Comparison of ENCODE assay signal across 8 cellular contexts in genomic region chr5:113612060-113612496, GRCh38.
A peak's percentile ranks its signal among the peaks of the same experiment; 100 is the strongest.
DNase-seq lines count a peak whose midpoint lies in the region; ATAC-seq and TF ChIP-seq lines count a peak whose summit lies in the region.

No MANE protein-coding gene starts in this region.

- H3K4ac ChIP-seq in neuronal stem cell (ENCODE audit: low read length) = no peak overlapping the region

- H3K27me3 ChIP-seq in RWPE2 (ENCODE audit: insufficient read depth, poor library complexity, severe bottlenecking) = peaks cover 9% of the 10 kb centered on the region
- H3K27me3 ChIP-seq in neuronal stem cell (ENCODE audit: control insufficient read depth in 3 of 3, insufficient read depth in 3 of 3, low read depth in 1 of 3, low read length in 3 of 3) = peaks cover 0 to 7% (median 0%) of the 10 kb centered on the region in 3 experiments

- H3K27ac ChIP-seq in RWPE2 (ENCODE audit: poor library complexity, severe bottlenecking) = no peak overlapping the region
- H3K27ac ChIP-seq in neuronal stem cell (replicated peaks; ENCODE audit: low read length) = no peak overlapping the region

- no peaks in the 10 kb centered on the region for H3K79me1 ChIP-seq in neuronal stem cell (ENCODE audit: low read depth, low read length)

- DNase-seq in ELF-1 (ENCODE audit: low read depth, low spot score) (peak; percentile 48), RWPE2 (ENCODE audit: low spot score) (no peak), neuronal stem cell (ENCODE audit: low spot score) (peak; percentile 11), HK-2 (ENCODE audit: unreplicated experiment) (no peak)
- DNase-seq in stimulated activated CD4-positive, alpha-beta T cell treated with anti-CD3 and anti-CD28 coated beads, Interleukin-4, amount 100 ng/mL, for 4 hours = no peak

- H3K9me3 ChIP-seq in RWPE2 (ENCODE audit: severe bottlenecking) (no peaks in the 10 kb centered on the region), neuronal stem cell (replicated peaks in 1 of 2; ENCODE audit: control insufficient read depth in 2 of 2, insufficient read depth in 1 of 2, low read depth in 1 of 2, low read length in 2 of 2) (peaks cover 0 to 8% of the 10 kb centered on the region in 2 donors)

- no peak overlapping the region for H2BK120ac ChIP-seq in neuronal stem cell (ENCODE audit: low read depth, low read length)

- H3K18ac ChIP-seq in neuronal stem cell (ENCODE audit: low read length) = no peak overlapping the region

- no peak overlapping the region for H2AK5ac ChIP-seq in neuronal stem cell (ENCODE audit: low read depth, low read length)

- no peak overlapping the region for H4K91ac ChIP-seq in neuronal stem cell (ENCODE audit: low read depth, low read length, poor library complexity)

- H3K4me2 ChIP-seq in neuronal stem cell (ENCODE audit: insufficient read depth, low read length, poor library complexity, severe bottlenecking) = no peak overlapping the region

- no peak overlapping the region for H3K23ac ChIP-seq in neuronal stem cell (ENCODE audit: low read depth, low read length, poor library complexity)

- H3K4me3 ChIP-seq in RWPE2 (ENCODE audit: severe bottlenecking) (no peak overlapping the region), neuronal stem cell (ENCODE audit: low read length in 2 of 2) (no peak overlapping the region)

- no peak overlapping the region for H3K14ac ChIP-seq in neuronal stem cell (ENCODE audit: low read length)

- no peak overlapping the region for H4K8ac ChIP-seq in neuronal stem cell (ENCODE audit: low read depth, low read length)

- no CpG with 5 or more reads among the region's 4 CpGs for WGBS in neuronal stem cell (ENCODE audit: extremely low coverage in 2 of 2, insufficient read length in 2 of 2, insufficient replicate concordance in 1 of 2), 2 donors

- no peaks in the 10 kb centered on the region for H3K4me1 ChIP-seq in RWPE2 (ENCODE audit: insufficient read depth, poor library complexity, severe bottlenecking)
- H3K4me1 ChIP-seq in neuronal stem cell (ENCODE audit: control insufficient read depth in 2 of 2, insufficient read depth in 1 of 2, low read depth in 1 of 2, low read length in 2 of 2) = no peaks in the 10 kb centered on the region

- peak; percentile 89 for TF ChIP-seq CTCF in RWPE2 (IDR thresholded peaks at IDR 0.05; ENCODE audit: poor library complexity, severe bottlenecking)

- peak; percentile 69 for ATAC-seq in GM19438 (IDR thresholded peaks at IDR 0.05; ENCODE audit: low read depth, unreplicated experiment)
- peak; percentile 82 for ATAC-seq in HG03460 (IDR thresholded peaks at IDR 0.05; ENCODE audit: unreplicated experiment)
- peak; percentile 61; the same call in 2 of the 3 replicates for ATAC-seq in RWPE2 (ENCODE audit: low read depth)
- peak; percentile 48 for ATAC-seq in esophagus mucosa

- H3K36me3 ChIP-seq in RWPE2 (ENCODE audit: low read depth) (no peaks in the 10 kb centered on the region), neuronal stem cell (replicated peaks in 1 of 2; ENCODE audit: control insufficient read depth in 2 of 2, insufficient read depth in 2 of 2, low read length in 2 of 2) (no peaks in the 10 kb centered on the region)

- no peak overlapping the region for H2BK15ac ChIP-seq in neuronal stem cell (ENCODE audit: low read length)

- H2BK12ac ChIP-seq in neuronal stem cell (ENCODE audit: low read length) = no peak overlapping the region

- H2BK5ac ChIP-seq in neuronal stem cell (ENCODE audit: low read length) = no peak overlapping the region

- peak overlapping the region; percentile 28 for H2AFZ ChIP-seq in neuronal stem cell (ENCODE audit: low read length)

- H3K9ac ChIP-seq in neuronal stem cell (ENCODE audit: low read depth, low read length, poor library complexity) = no peak overlapping the region

Comparison
In these comparisons a context has a peak if more than half of its experiments do, and no peak if none do; other contexts are left out.
1. DNase-seq: peak in ELF-1 (single experiment) and neuronal stem cell (single experiment); none in RWPE2 (single experiment), HK-2 (single experiment) and stimulated activated CD4-positive, alpha-beta T cell treated with anti-CD3 and anti-CD28 coated beads, Interleukin-4, amount 100 ng/mL, for 4 hours (0 of 2).
2. Peak in every context shown above with its lines, with median percentiles within 50 percentile points of each other: ATAC-seq.